ENCODE assay signal across 10 cellular contexts in genomic region chr3:156747046-156747445, GRCh38.
"Had no signal": no experiment of that assay in that cellular context is flagged by ENCODE, and none has a peak within 500 bp of the region (broad histone marks: within the 10 kb centered on the region; RNA-seq: fewer than 3 reads in every experiment).

No MANE protein-coding gene starts in this region.

- H3K36me3 ChIP-seq: HAP-1 had no signal

- H3K9ac ChIP-seq: KMS-11 had no signal

- H3K9me3 Mint-ChIP-seq: GM23338 had no signal

- DNase-seq: H7, HFFc6, IMR-90, Karpas-422, KBM-7 had no signal

- H2AFZ ChIP-seq: GM23338 had no signal

- FAIRE-seq: H1 had no signal

- H3K4me3 Mint-ChIP-seq: GM23338, HFFc6 had no signal

- H3K27ac ChIP-seq: HL-60, KMS-11 had no signal

- ATAC-seq: GM23338 had no signal

- H3K4me3 ChIP-seq: GM23338, HAP-1 had no signal

- H3K4me2 ChIP-seq: GM23338, KMS-11 had no signal

- H3K27ac Mint-ChIP-seq: GM23338, HFFc6 had no signal

- H3K9me3 ChIP-seq: HAP-1 had no signal
